In genomic region chr12:52147367-52147972, GRCh38 we compare ENCODE assay signal across 9 cellular contexts. TPM values are rescaled to one million over a fixed set of nuclear protein-coding genes. Genes with fewer than 3 reads are reported as not detected.
DNase-seq lines count a peak whose midpoint lies in the region; ATAC-seq and TF ChIP-seq lines count a peak whose summit lies in the region.
"Had no signal": no experiment of that assay in that cellular context is flagged by ENCODE, and none has a peak within 500 bp of the region (broad histone marks: within the 10 kb centered on the region; RNA-seq: fewer than 3 reads in every experiment).

No MANE protein-coding gene starts in this region.

- peak overlapping the region; percentile 95 for H3K23ac ChIP-seq in IMR-90 (ENCODE audit: low read depth, low read length)

- peak overlapping the region; percentile 99 to 100 for H4K8ac ChIP-seq in IMR-90 (ENCODE audit: low read depth in 2 of 2, low read length in 2 of 2)

- peak overlapping the region; percentile 56 for H3K9ac ChIP-seq in IMR-90 (ENCODE audit: low read depth, low read length)

- no peak overlapping the region for H3K4me2 ChIP-seq in IMR-90 (ENCODE audit: low read depth, low read length)

- peak overlapping the region; percentile 99 for H2AK9ac ChIP-seq in IMR-90 (replicated peaks; ENCODE audit: low read depth, low read length, poor library complexity)

- H3K4me1 Mint-ChIP-seq in activated CD8-positive, alpha-beta T cell treated with anti-CD3 and anti-CD28 coated beads, Interleukin-2, amount 10 ng/mL, durations not matched to agents 7 days and 5 days (ENCODE audit: low read depth) = peaks cover 7% of the 10 kb centered on the region
- peaks cover 6% of the 10 kb centered on the region for H3K4me1 Mint-ChIP-seq in activated T-cell treated with anti-CD3 and anti-CD28 coated beads, Interleukin-2, amount 50 U/mL, for 4 hours (ENCODE audit: low read depth)

- no peak overlapping the region for H3K27ac Mint-ChIP-seq in activated CD8-positive, alpha-beta T cell treated with anti-CD3 and anti-CD28 coated beads, Interleukin-2, amount 10 ng/mL, durations not matched to agents 7 days and 5 days

- H3K27ac ChIP-seq in IMR-90 (ENCODE audit: insufficient read depth, low read length) (peak overlapping the region; percentile 97), lung (ENCODE audit: low read depth in 1 of 2, low read length in 1 of 2) (peak overlapping the region in 1 of 2 donors; percentile 97)

- peak overlapping the region; percentile 100 for H2BK20ac ChIP-seq in IMR-90 (ENCODE audit: low read depth, low read length)

- TF ChIP-seq CTCF in IMR-90 (conservative IDR thresholded peaks at IDR 0.05; ENCODE audit: low read depth, low read length) (no peak), lung (IDR thresholded peaks at IDR 0.05; ENCODE audit: control extremely low read depth, extremely low read depth) (no peak)

- peak overlapping the region; percentile 99 for H3K14ac ChIP-seq in IMR-90 (replicated peaks; ENCODE audit: low read depth, low read length)

- peak overlapping the region; percentile 100 for H2BK5ac ChIP-seq in IMR-90 (ENCODE audit: low read depth, low read length, poor library complexity, severe bottlenecking)

- peak overlapping the region; percentile 98 for H4K5ac ChIP-seq in IMR-90 (ENCODE audit: low read depth, low read length)

- POLR2A ChIA-PET in IMR-90 (lab: Charles Lee; ENCODE audit: unreplicated experiment) = no interaction called here
- POLR2A ChIA-PET in activated CD8-positive, alpha-beta T cell treated with anti-CD3 and anti-CD28 coated beads, Interleukin-2, amount 10 ng/mL, durations not matched to agents 7 days and 5 days (lab: Charles Lee) = no interaction called here

- no peak overlapping the region for H3K4me3 Mint-ChIP-seq in activated CD8-positive, alpha-beta T cell treated with anti-CD3 and anti-CD28 coated beads, Interleukin-2, amount 10 ng/mL, durations not matched to agents 7 days and 5 days
- H3K4me3 Mint-ChIP-seq in activated T-cell treated with anti-CD3 and anti-CD28 coated beads, Interleukin-2, amount 50 U/mL, for 4 hours = no peak overlapping the region

- H2BK120ac ChIP-seq in IMR-90 (ENCODE audit: low read depth, low read length) = peak overlapping the region; percentile 100

- DNase-seq in A172 (ENCODE audit: low spot score) = peak; percentile 98
- DNase-seq in IMR-90 = peak; percentile 99
- DNase-seq in dedifferentiated amniotic fluid mesenchymal stem cell (ENCODE audit: extremely low spot score) = peak; percentile 97
- peak; percentile 95 for DNase-seq in lung (ENCODE audit: low spot score)
- DNase-seq in putamen (ENCODE audit: low spot score) = no peak
- DNase-seq in activated CD8-positive, alpha-beta T cell treated with anti-CD3 and anti-CD28 coated beads, Interleukin-2, amount 10 ng/mL, durations not matched to agents 7 days and 5 days = no peak
- DNase-seq in activated T-cell treated with anti-CD3 and anti-CD28 coated beads, Interleukin-2, amount 50 U/mL, for 4 hours = no peak
- DNase-seq: T-helper 1 cell had no signal

- H3K9me3 ChIP-seq in IMR-90 (ENCODE audit: control insufficient read depth, insufficient read depth, low read length) (no peaks in the 10 kb centered on the region), lung (ENCODE audit: control insufficient read depth in 2 of 2, insufficient read depth in 1 of 2, low read length in 1 of 2) (no peaks in the 10 kb centered on the region)

- H2AFZ ChIP-seq in IMR-90 (replicated peaks; ENCODE audit: low read length, poor library complexity) = peak overlapping the region; percentile 85

- H3K4ac ChIP-seq in IMR-90 (ENCODE audit: low read depth, low read length) = peak overlapping the region; percentile 100

- H3K4me3 ChIP-seq in IMR-90 (ENCODE audit: insufficient read depth, low read depth, low read length) (no peak overlapping the region), lung (no peak overlapping the region)

- no peaks in the 10 kb centered on the region for H3K36me3 ChIP-seq in IMR-90 (ENCODE audit: control insufficient read depth, insufficient read depth, low read length)
- H3K36me3 ChIP-seq in lung (ENCODE audit: control insufficient read depth in 2 of 2, insufficient read depth in 2 of 2, low read length in 2 of 2) = no peaks in the 10 kb centered on the region

- peaks cover 8 to 26% of the 10 kb centered on the region in 2 experiments; a peak in 3 of 4 replicates for H3K79me1 ChIP-seq in IMR-90 (ENCODE audit: low read depth in 1 of 2, low read length in 2 of 2)

- peak overlapping the region; percentile 100 for H2AK5ac ChIP-seq in IMR-90 (ENCODE audit: low read depth, low read length)

- no TSS peak for BruUV-seq in IMR-90 (replicated peaks; lab: Mats Ljungman, UMichigan)

- CTCF ChIA-PET in IMR-90 (lab: Yijun Ruan, JAX) = interaction anchor here (0.6 to 1.0 kb wide), 3 partner anchors 9 to 131 kb away, joined by 3 to 4 read pairs (median 3); no protein-coding TSS in a partner anchor
- CTCF ChIA-PET in activated CD8-positive, alpha-beta T cell treated with anti-CD3 and anti-CD28 coated beads, Interleukin-2, amount 10 ng/mL, durations not matched to agents 7 days and 5 days (lab: Charles Lee) = interaction anchor here (1.2 kb wide), 1 partner anchor 9 kb away, joined by 3 read pairs; no protein-coding TSS in a partner anchor

- H3K18ac ChIP-seq in IMR-90 (ENCODE audit: low read depth, low read length) = peak overlapping the region; percentile 96

- H3K27me3 Mint-ChIP-seq in activated CD8-positive, alpha-beta T cell treated with anti-CD3 and anti-CD28 coated beads, Interleukin-2, amount 10 ng/mL, durations not matched to agents 7 days and 5 days (ENCODE audit: low read depth) = peaks cover 4% of the 10 kb centered on the region
- no peaks in the 10 kb centered on the region for H3K27me3 Mint-ChIP-seq in activated T-cell treated with anti-CD3 and anti-CD28 coated beads, Interleukin-2, amount 50 U/mL, for 4 hours (ENCODE audit: low read depth)

- dilution Hi-C loops in IMR-90 (cut with HindIII; ENCODE audit: low sequenced_read_pairs, unreplicated experiment) = no loop called here

- peak overlapping the region; percentile 98 for H3K56ac ChIP-seq in IMR-90 (ENCODE audit: extremely low read depth, insufficient read depth, low read length)

- TF ChIP-seq RAD21 in IMR-90 (IDR thresholded peaks at IDR 0.05; ENCODE audit: low read length) = peak; percentile 15; the same call in 1 of the 2 replicates

- peak overlapping the region; percentile 99 for H2BK15ac ChIP-seq in IMR-90 (ENCODE audit: low read depth, low read length)

- in situ Hi-C loops in IMR-90 (cut with MboI; ENCODE audit: low sequenced_read_pairs) = loop anchor here (5.0 kb wide), 1 partner anchor 730 kb away; no protein-coding TSS in a partner anchor

- peak; percentile 31; the same call in 1 of the 2 replicates for TF ChIP-seq POLR2A in IMR-90 (IDR thresholded peaks at IDR 0.05; ENCODE audit: low read depth, low read length)

- H3K9me3 Mint-ChIP-seq in activated CD8-positive, alpha-beta T cell treated with anti-CD3 and anti-CD28 coated beads, Interleukin-2, amount 10 ng/mL, durations not matched to agents 7 days and 5 days (ENCODE audit: insufficient read depth) = no peaks in the 10 kb centered on the region
- H3K9me3 Mint-ChIP-seq in activated T-cell treated with anti-CD3 and anti-CD28 coated beads, Interleukin-2, amount 50 U/mL, for 4 hours = no peaks in the 10 kb centered on the region

- no peaks in the 10 kb centered on the region for H3K36me3 Mint-ChIP-seq in activated CD8-positive, alpha-beta T cell treated with anti-CD3 and anti-CD28 coated beads, Interleukin-2, amount 10 ng/mL, durations not matched to agents 7 days and 5 days (ENCODE audit: low read depth)
- no peaks in the 10 kb centered on the region for H3K36me3 Mint-ChIP-seq in activated T-cell treated with anti-CD3 and anti-CD28 coated beads, Interleukin-2, amount 50 U/mL, for 4 hours (ENCODE audit: insufficient read depth)

- 40% methylated on average over 2 of the region's 17 CpGs; no CpG with 5 or more reads in 1 of the 2 experiments for WGBS in IMR-90 (ENCODE audit: extremely low coverage in 2 of 2, insufficient read length in 1 of 2), 2 experiments
- WGBS in lung, 2 donors = 41 to 71% methylated on average over 17 of the region's 17 CpGs

- ATAC-seq in IMR-90 (ENCODE audit: low read depth) (peak; percentile 85), lung (ENCODE audit: insufficient read depth, low FRiP score) (peak; percentile 70), HG03354 (IDR thresholded peaks at IDR 0.05; ENCODE audit: poor library complexity, severe bottlenecking, unreplicated experiment) (no peak)
- no peak for ATAC-seq in activated CD8-positive, alpha-beta T cell treated with anti-CD3 and anti-CD28 coated beads, Interleukin-2, amount 10 ng/mL, durations not matched to agents 7 days and 5 days
- ATAC-seq in activated T-cell treated with anti-CD3 and anti-CD28 coated beads, Interleukin-2, amount 50 U/mL, for 4 hours = no peak

- intact Hi-C loops in IMR-90 (cut with micrococcal nuclease) = loop anchor here (5.0 kb wide), 1 partner anchor 835 kb away; no protein-coding TSS in a partner anchor

- peaks cover 43% of the 10 kb centered on the region for H3K4me1 ChIP-seq in IMR-90 (ENCODE audit: control insufficient read depth, insufficient read depth, low read length)
- peaks cover 0 to 44% of the 10 kb centered on the region in 2 donors for H3K4me1 ChIP-seq in lung (ENCODE audit: control insufficient read depth in 2 of 2, insufficient read depth in 2 of 2, low read length in 2 of 2)

- peaks cover 42% of the 10 kb centered on the region for H3K9me1 ChIP-seq in IMR-90 (ENCODE audit: insufficient read depth, low read length)

- H4K91ac ChIP-seq in IMR-90 (ENCODE audit: insufficient read depth, low read depth, low read length) = peak overlapping the region; percentile 100

- no peaks in the 10 kb centered on the region for H3K27me3 ChIP-seq in IMR-90 (ENCODE audit: control insufficient read depth, insufficient read depth, low read length)
- H3K27me3 ChIP-seq in lung (ENCODE audit: control insufficient read depth, insufficient read depth) = no peaks in the 10 kb centered on the region

- no peaks in the 10 kb centered on the region for H4K20me1 ChIP-seq in IMR-90 (ENCODE audit: insufficient read depth, low read length)

RNA-seq across cellular contexts. Expression of gene KRT80, which starts 44.3 kb away (rescaled TPM):
- total RNA-seq in A172 (2014; rRNA removed; shearing (Covaris generic)) = 65.2 and 75.2 TPM in 2 replicates
- 0.54 and 0.56 TPM in 2 replicates for total RNA-seq in IMR-90 (2012; rRNA removed)
- 3.4 TPM in 2 replicates for polyA plus RNA-seq in IMR-90 (2012; rRNA removed)
- polyA plus RNA-seq in IMR-90 (2012; cell fraction: cytosol; rRNA removed) = 1.2 and 2.4 TPM in 2 replicates
- polyA plus RNA-seq in IMR-90 (2012; cell fraction: nucleus; rRNA removed; ENCODE audit: low replicate concordance) = 14.7 and 18.0 TPM in 2 replicates
- 10 to 100 TPM in 1 of 2 donors, 1 to 10 TPM in 1; 1.8 to 15.5 TPM for total RNA-seq in lung
- polyA plus RNA-seq in lung = 1 to 10 TPM; 7.2 to 9.9 TPM
- total RNA-seq in activated CD8-positive, alpha-beta T cell treated with anti-CD3 and anti-CD28 coated beads, Interleukin-2, amount 10 ng/mL, durations not matched to agents 7 days and 5 days = not detected
- total RNA-seq in activated T-cell treated with anti-CD3 and anti-CD28 coated beads, Interleukin-2, amount 50 U/mL, for 4 hours = under 1 TPM in 2 of 3 donors, not detected in 1; 0.05 to 0.08 TPM

Comparison
In these comparisons a context has a peak if more than half of its experiments do, and no peak if none do; other contexts are left out.
1. DNase-seq: peak in A172 (single experiment), IMR-90 (single experiment), dedifferentiated amniotic fluid mesenchymal stem cell (single experiment) and lung (single experiment); none in putamen (single experiment), activated CD8-positive, alpha-beta T cell treated with anti-CD3 and anti-CD28 coated beads, Interleukin-2, amount 10 ng/mL, durations not matched to agents 7 days and 5 days (single experiment) and activated T-cell treated with anti-CD3 and anti-CD28 coated beads, Interleukin-2, amount 50 U/mL, for 4 hours (single experiment).
2. ATAC-seq: peak in IMR-90 (single experiment) and lung (single experiment); none in activated CD8-positive, alpha-beta T cell treated with anti-CD3 and anti-CD28 coated beads, Interleukin-2, amount 10 ng/mL, durations not matched to agents 7 days and 5 days (single experiment), activated T-cell treated with anti-CD3 and anti-CD28 coated beads, Interleukin-2, amount 50 U/mL, for 4 hours (0 of 2) and HG03354 (single experiment).